In the genomic region with DNA sequence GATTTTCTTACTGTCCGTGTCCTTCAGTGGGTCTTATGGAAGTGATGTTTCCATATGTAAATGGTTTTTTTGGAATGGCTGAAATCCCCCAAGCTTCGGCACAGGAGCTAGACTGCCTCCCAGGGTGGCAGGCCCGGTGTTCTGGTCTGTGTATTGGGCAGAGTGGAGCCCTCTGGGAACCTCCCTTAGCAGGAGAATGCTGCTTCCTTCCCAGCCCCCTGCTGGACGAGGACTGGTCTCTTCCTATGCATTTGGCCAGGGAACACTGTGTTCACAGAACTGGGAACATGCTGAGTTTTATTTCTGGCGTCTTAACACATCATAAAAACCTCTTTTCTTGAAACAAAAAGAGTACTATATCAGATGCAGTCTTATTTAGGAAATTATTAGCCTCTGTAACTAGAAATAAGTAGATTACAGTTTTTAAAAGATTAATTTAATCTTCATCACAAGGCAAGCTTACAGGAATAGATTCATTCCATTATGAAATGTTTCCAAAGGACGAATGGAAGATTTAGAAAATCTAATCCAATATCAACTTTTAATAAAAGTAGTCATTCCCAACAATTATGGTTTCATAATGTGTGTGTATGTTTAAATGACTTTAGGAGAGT, we compare ENCODE assay signal across 8 cellular contexts. TPM values are rescaled to one million over a fixed set of nuclear protein-coding genes. Genes with fewer than 3 reads are reported as not detected.
DNase-seq lines count a peak whose midpoint lies in the region; ATAC-seq, FAIRE-seq and TF ChIP-seq lines count a peak whose summit lies in the region.

No MANE protein-coding gene starts in this region.

- peaks cover 15% of the 10 kb centered on the region; the same call in 1 of the 2 replicates for H3K4me1 ChIP-seq in HUES48 (ENCODE audit: control insufficient read depth, insufficient read depth, low read length)
- peaks cover 17 to 27% of the 10 kb centered on the region in 2 donors for H3K4me1 ChIP-seq in kidney (ENCODE audit: control insufficient read depth in 1 of 2, insufficient read depth in 1 of 2, low read depth in 1 of 2, low read length in 2 of 2)

- no peak overlapping the region for H3K4me3 Mint-ChIP-seq in type B pancreatic cell
- H3K4me3 Mint-ChIP-seq in stimulated activated memory B cell treated with anti-CD40 and anti-IgM and Interleukin-4, amounts not matched to agents 10 μg/mL and 1 μg/mL and 100 μg/mL, for 72 hours, result no peak overlapping the region

- H3K27ac ChIP-seq in C4-2B (peak overlapping the region; percentile 36; the same call in 1 of the 2 replicates), HUES48 (ENCODE audit: low read depth, low read length) (peak overlapping the region; percentile 57), angular gyrus (ENCODE audit: low read depth, low read length) (peak overlapping the region; percentile 37), kidney (ENCODE audit: low read depth in 2 of 2, low read length in 2 of 2) (peak overlapping the region; percentile 36 to 49)

- intact Hi-C loops in kidney (cut with DNase I), result loop anchor here (10.0 kb wide), 1 partner anchor 278 kb away; no protein-coding TSS in a partner anchor

- no peak for ATAC-seq in stimulated activated memory B cell treated with anti-CD40 and anti-IgM and Interleukin-4, amounts not matched to agents 10 μg/mL and 1 μg/mL and 100 μg/mL, for 72 hours
- no peak for ATAC-seq in GM21825 (IDR thresholded peaks at IDR 0.05; ENCODE audit: unreplicated experiment)
- ATAC-seq in HG03159 (IDR thresholded peaks at IDR 0.05; ENCODE audit: unreplicated experiment), result no peak

- no peak for FAIRE-seq in kidney (lab: Jason Lieb, UNC)

- H3K4me3 ChIP-seq in HUES48 (ENCODE audit: low read depth, low read length) (no peak overlapping the region), kidney (ENCODE audit: low read length in 2 of 2) (no peak overlapping the region)

- peaks cover 4% of the 10 kb centered on the region; the same call in 1 of the 2 replicates for H3K27me3 ChIP-seq in HUES48 (ENCODE audit: control insufficient read depth, insufficient read depth, low read length)

- no peaks in the 10 kb centered on the region for H3K36me3 ChIP-seq in HUES48 (ENCODE audit: control insufficient read depth, insufficient read depth, low read length)
- no peaks in the 10 kb centered on the region for H3K36me3 ChIP-seq in kidney (ENCODE audit: control insufficient read depth in 1 of 2, insufficient read depth in 2 of 2, low read length in 2 of 2)

- no peaks in the 10 kb centered on the region for H3K9me3 Mint-ChIP-seq in type B pancreatic cell
- H3K9me3 Mint-ChIP-seq in stimulated activated memory B cell treated with anti-CD40 and anti-IgM and Interleukin-4, amounts not matched to agents 10 μg/mL and 1 μg/mL and 100 μg/mL, for 72 hours, result no peaks in the 10 kb centered on the region

- TF ChIP-seq CTCF in C4-2B (conservative IDR thresholded peaks at IDR 0.05) (peak; percentile 33), kidney (IDR thresholded peaks at IDR 0.05; ENCODE audit: borderline replicate concordance, extremely low read depth, insufficient read depth) (peak; percentile 30), type B pancreatic cell (conservative IDR thresholded peaks at IDR 0.05) (peak; percentile 77)

- no peaks in the 10 kb centered on the region for H3K36me3 Mint-ChIP-seq in type B pancreatic cell
- peaks cover 6% of the 10 kb centered on the region for H3K36me3 Mint-ChIP-seq in stimulated activated memory B cell treated with anti-CD40 and anti-IgM and Interleukin-4, amounts not matched to agents 10 μg/mL and 1 μg/mL and 100 μg/mL, for 72 hours

- H3K9ac ChIP-seq in HUES48 (ENCODE audit: low read depth, low read length), result no peak overlapping the region
- peak overlapping the region in 1 of 2 donors; percentile 26 for H3K9ac ChIP-seq in kidney (ENCODE audit: low read length in 2 of 2)

- no peaks in the 10 kb centered on the region for H3K27me3 Mint-ChIP-seq in type B pancreatic cell
- no peaks in the 10 kb centered on the region for H3K27me3 Mint-ChIP-seq in stimulated activated memory B cell treated with anti-CD40 and anti-IgM and Interleukin-4, amounts not matched to agents 10 μg/mL and 1 μg/mL and 100 μg/mL, for 72 hours

- DNase-seq in kidney (no peak), type B pancreatic cell (ENCODE audit: extremely low spot score, unreplicated experiment) (no peak)

- peak overlapping the region; percentile 70 for H3K27ac Mint-ChIP-seq in type B pancreatic cell
- no peak overlapping the region for H3K27ac Mint-ChIP-seq in stimulated activated memory B cell treated with anti-CD40 and anti-IgM and Interleukin-4, amounts not matched to agents 10 μg/mL and 1 μg/mL and 100 μg/mL, for 72 hours

- H3K9me3 ChIP-seq in HUES48 (ENCODE audit: control insufficient read depth, insufficient read depth, low read length), result no peaks in the 10 kb centered on the region
- no peaks in the 10 kb centered on the region for H3K9me3 ChIP-seq in kidney (ENCODE audit: control insufficient read depth in 1 of 2, low read length in 2 of 2)

- peaks cover 20% of the 10 kb centered on the region for H3K4me1 Mint-ChIP-seq in type B pancreatic cell (ENCODE audit: unreplicated experiment)
- H3K4me1 Mint-ChIP-seq in stimulated activated memory B cell treated with anti-CD40 and anti-IgM and Interleukin-4, amounts not matched to agents 10 μg/mL and 1 μg/mL and 100 μg/mL, for 72 hours, result peaks cover 41% of the 10 kb centered on the region

RNA-seq across cellular contexts. Expression of a gene that starts 56.6 kb away (rescaled TPM):
- total RNA-seq in kidney, result 16.0 TPM
- 3.1 TPM for polyA plus RNA-seq in kidney (ENCODE audit: insufficient read depth, low read depth, low replicate concordance)
- total RNA-seq in type B pancreatic cell (ENCODE audit: low replicate concordance), result 2.2 and 2.8 TPM in 2 replicates
